16 cellular contexts compared by ENCODE assay signal in genomic region chr15:39230205-39230916, GRCh38.
DNase-seq lines count a peak whose midpoint lies in the region; ATAC-seq and TF ChIP-seq lines count a peak whose summit lies in the region.
"Had no signal": no experiment of that assay in that cellular context is flagged by ENCODE, and none has a peak within 500 bp of the region (broad histone marks: within the 10 kb centered on the region; RNA-seq: fewer than 3 reads in every experiment).

No MANE protein-coding gene starts in this region.

- DNase-seq in IMR-90 = no peak
- peak; percentile 69 for DNase-seq in SHP77 treated with DMSO at 0.1 percent for 48 hours (lab: John Stamatoyannopoulos, UW)
- DNase-seq in fibroblast of pulmonary artery (ENCODE audit: low read depth) = peak; percentile 80
- no peak for DNase-seq in sigmoid colon
- no peak for DNase-seq in activated CD4-positive, alpha-beta T cell treated with anti-CD3 and anti-CD28 coated beads for 1 hour
- no peak for DNase-seq in SIG-M5 treated with dmso at 0.1 percent for 504 hours (lab: John Stamatoyannopoulos, UW; ENCODE audit: unreplicated experiment)
- DNase-seq: activated CD4-positive, alpha-beta T cell treated with anti-CD3 and anti-CD28 coated beads, Interleukin-2, amount 10 ng/mL, durations not matched to agents 24 days and 14 days; NCI-H2081 treated with DMSO at 0.1 percent for 48 hours; Right ventricle myocardium superior; stimulated activated CD4-positive, alpha-beta T cell treated with anti-CD3 and anti-CD28 coated beads, Interleukin-1b, Interleukin-23, amount 100 ng/mL, for 48 hours had no signal

- BruUV-seq in IMR-90 (replicated peaks; lab: Mats Ljungman, UMichigan) = no TSS peak

- peak overlapping the region; percentile 89 for H2BK120ac ChIP-seq in IMR-90 (ENCODE audit: low read depth, low read length)

- no peak overlapping the region for H3K56ac ChIP-seq in IMR-90 (ENCODE audit: extremely low read depth, insufficient read depth, low read length)

- peak overlapping the region; percentile 76 for H4K5ac ChIP-seq in IMR-90 (ENCODE audit: low read depth, low read length)

- no peak overlapping the region for H3K9ac ChIP-seq in IMR-90 (ENCODE audit: low read depth, low read length)

- no peak for ATAC-seq in IMR-90 (ENCODE audit: low read depth)
- no peak for ATAC-seq in GM21576 (IDR thresholded peaks at IDR 0.05; ENCODE audit: unreplicated experiment)
- no peak for ATAC-seq in GM21723 (IDR thresholded peaks at IDR 0.05; ENCODE audit: unreplicated experiment)
- ATAC-seq: activated T-helper 17 cell treated with anti-CD3 and anti-CD28 coated beads, Interleukin-2, amount 50 U/mL, for 72 hours; GM12878 had no signal

- intact Hi-C loops in IMR-90 (cut with micrococcal nuclease) (loop anchor here (5.0 kb wide), 1 partner anchor 72 kb away; no protein-coding TSS in a partner anchor), sigmoid colon (cut with DNase I) (no loop called here)

- H3K9me3 ChIP-seq in IMR-90 (ENCODE audit: control insufficient read depth, insufficient read depth, low read length) (no peaks in the 10 kb centered on the region), sigmoid colon (no peaks in the 10 kb centered on the region)
- H3K9me3 ChIP-seq: neutrophil had no signal

- H3K27me3 ChIP-seq in IMR-90 (ENCODE audit: control insufficient read depth, insufficient read depth, low read length) (no peaks in the 10 kb centered on the region), sigmoid colon (no peaks in the 10 kb centered on the region)
- H3K27me3 ChIP-seq: cardiac muscle cell, neutrophil had no signal

- H2BK15ac ChIP-seq in IMR-90 (ENCODE audit: low read depth, low read length) = peak overlapping the region; percentile 86

- H3K4me1 ChIP-seq in IMR-90 (ENCODE audit: control insufficient read depth, insufficient read depth, low read length) (peaks cover 20% of the 10 kb centered on the region), sigmoid colon (peaks cover 0 to 34% (median 24%) of the 10 kb centered on the region in 4 donors)

- H4K91ac ChIP-seq in IMR-90 (ENCODE audit: insufficient read depth, low read depth, low read length) = peak overlapping the region; percentile 51

- POLR2A ChIA-PET in IMR-90 (lab: Charles Lee; ENCODE audit: unreplicated experiment) = no interaction called here

- H3K36me3 ChIP-seq in IMR-90 (ENCODE audit: control insufficient read depth, insufficient read depth, low read length) = no peaks in the 10 kb centered on the region
- no peaks in the 10 kb centered on the region for H3K36me3 ChIP-seq in sigmoid colon
- H3K36me3 ChIP-seq: cardiac muscle cell, neutrophil had no signal

- peak overlapping the region; percentile 79 for H2BK5ac ChIP-seq in IMR-90 (ENCODE audit: low read depth, low read length, poor library complexity, severe bottlenecking)

- no peak for TF ChIP-seq CTCF in IMR-90 (conservative IDR thresholded peaks at IDR 0.05; ENCODE audit: low read depth, low read length)
- no peak for TF ChIP-seq CTCF in fibroblast of pulmonary artery (IDR thresholded peaks at IDR 0.05; ENCODE audit: low read length, missing control alignments)
- TF ChIP-seq CTCF in sigmoid colon (IDR thresholded peaks at IDR 0.05) = no peak

- H2AK9ac ChIP-seq in IMR-90 (replicated peaks; ENCODE audit: low read depth, low read length, poor library complexity) = peak overlapping the region; percentile 8

- peak overlapping the region; percentile 82 for H3K23ac ChIP-seq in IMR-90 (ENCODE audit: low read depth, low read length)

- CTCF ChIA-PET in IMR-90 (lab: Yijun Ruan, JAX) = no interaction called here

- peak overlapping the region; percentile 79 for H2AFZ ChIP-seq in IMR-90 (replicated peaks; ENCODE audit: low read length, poor library complexity)

- H3K18ac ChIP-seq in IMR-90 (ENCODE audit: low read depth, low read length) = peak overlapping the region; percentile 79

- TF ChIP-seq RAD21 in IMR-90 (IDR thresholded peaks at IDR 0.05; ENCODE audit: low read length) = no peak

- peak overlapping the region; percentile 14 to 78; a peak in 3 of 4 replicates for H4K8ac ChIP-seq in IMR-90 (ENCODE audit: low read depth in 2 of 2, low read length in 2 of 2)

- H3K79me1 ChIP-seq in IMR-90 (ENCODE audit: low read depth in 1 of 2, low read length in 2 of 2) = peaks cover 0 to 6% of the 10 kb centered on the region in 2 experiments; a peak in 1 of 4 replicates

- WGBS in IMR-90 (ENCODE audit: extremely low coverage in 2 of 2, insufficient read length in 1 of 2), 2 experiments = no CpG with 5 or more reads among the region's 8 CpGs
- WGBS in sigmoid colon, 2 donors = 64 to 67% methylated on average over 8 of the region's 8 CpGs

- in situ Hi-C loops in IMR-90 (cut with MboI; ENCODE audit: low sequenced_read_pairs) = no loop called here

- H3K27ac ChIP-seq in IMR-90 (ENCODE audit: insufficient read depth, low read length) (peak overlapping the region; percentile 50), sigmoid colon (peak overlapping the region in 3 of 4 donors; percentile 24 to 69 (median 55))
- H3K27ac ChIP-seq: cardiac muscle cell, neutrophil had no signal

- H3K9me1 ChIP-seq in IMR-90 (ENCODE audit: insufficient read depth, low read length) = peaks cover 15% of the 10 kb centered on the region

- peak overlapping the region; percentile 89 for H2BK20ac ChIP-seq in IMR-90 (ENCODE audit: low read depth, low read length)

- H3K4ac ChIP-seq in IMR-90 (ENCODE audit: low read depth, low read length) = peak overlapping the region; percentile 77

- H3K14ac ChIP-seq in IMR-90 (replicated peaks; ENCODE audit: low read depth, low read length) = peak overlapping the region; percentile 83

- TF ChIP-seq POLR2A in IMR-90 (IDR thresholded peaks at IDR 0.05; ENCODE audit: low read depth, low read length) = no peak
- no peak for TF ChIP-seq POLR2A in sigmoid colon (IDR thresholded peaks at IDR 0.05)

- no peak for TF ChIP-seq EP300 in sigmoid colon (IDR thresholded peaks at IDR 0.05)

- dilution Hi-C loops in IMR-90 (cut with HindIII; ENCODE audit: low sequenced_read_pairs, unreplicated experiment) = no loop called here

- H2AK5ac ChIP-seq in IMR-90 (ENCODE audit: low read depth, low read length) = peak overlapping the region; percentile 83

- H3K4me3 ChIP-seq in IMR-90 (ENCODE audit: insufficient read depth, low read depth, low read length) = no peak overlapping the region
- no peak overlapping the region for H3K4me3 ChIP-seq in fibroblast of pulmonary artery (replicated peaks; ENCODE audit: low read depth, low read length)
- no peak overlapping the region for H3K4me3 ChIP-seq in sigmoid colon
- H3K4me3 ChIP-seq: cardiac muscle cell, GM12878 had no signal

- no peaks in the 10 kb centered on the region for H4K20me1 ChIP-seq in IMR-90 (ENCODE audit: insufficient read depth, low read length)

- no peak overlapping the region for H3K4me2 ChIP-seq in IMR-90 (ENCODE audit: low read depth, low read length)

TF ChIP-seq in IMR-90, 13 proteins besides CTCF, POLR2A, EP300 and RAD21:
- TF ChIP-seq USF2 (IDR thresholded peaks at IDR 0.05; ENCODE audit: low read depth, low read length) (no peak), RFX5 (IDR thresholded peaks at IDR 0.05; ENCODE audit: low read depth, low read length) (no peak), CHD1 (IDR thresholded peaks at IDR 0.05; ENCODE audit: low read depth, low read length) (no peak), MAZ (IDR thresholded peaks at IDR 0.05; ENCODE audit: borderline replicate concordance, low read depth, low read length) (no peak), SMC3 (IDR thresholded peaks at IDR 0.05; ENCODE audit: low read depth, low read length) (no peak), FOS (IDR thresholded peaks at IDR 0.05; ENCODE audit: low read depth, low read length) (no peak), RCOR1 (IDR thresholded peaks at IDR 0.05; ENCODE audit: insufficient replicate concordance, low read length) (no peak), NFE2L2 (IDR thresholded peaks at IDR 0.05; ENCODE audit: low read depth, low read length) (no peak), MAFK (IDR thresholded peaks at IDR 0.05; ENCODE audit: low read depth, low read length) (no peak)

Comparison
In these comparisons a context has a peak if more than half of its experiments do, and no peak if none do; other contexts are left out.
1. DNase-seq: peak in SHP77 treated with DMSO at 0.1 percent for 48 hours (single experiment) and fibroblast of pulmonary artery (single experiment); none in IMR-90 (single experiment), sigmoid colon (single experiment), activated CD4-positive, alpha-beta T cell treated with anti-CD3 and anti-CD28 coated beads for 1 hour (single experiment) and SIG-M5 treated with dmso at 0.1 percent for 504 hours (single experiment).